In the genomic region with DNA sequence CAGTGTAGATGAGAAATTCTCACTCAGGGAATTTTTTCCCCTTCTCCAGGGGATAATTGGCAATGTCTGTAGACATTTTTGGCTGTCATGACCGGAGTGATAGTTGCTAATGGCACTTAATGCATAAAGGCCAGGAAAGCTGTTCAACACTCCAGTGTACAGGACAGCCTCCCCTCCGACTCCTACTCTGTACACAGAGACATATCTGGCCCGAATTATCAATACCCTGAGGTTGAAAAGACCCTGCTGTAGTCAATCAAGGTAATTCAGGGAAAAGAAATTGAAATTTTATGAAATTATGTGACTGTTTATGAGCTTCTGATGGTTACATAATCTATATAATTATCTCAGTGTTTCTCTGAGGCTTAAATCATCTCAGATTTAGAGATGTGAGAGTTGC, we compare ENCODE assay signal across 35 cellular contexts.
"Had no signal": no experiment of that assay in that cellular context is flagged by ENCODE, and none has a peak within 500 bp of the region (broad histone marks: within the 10 kb centered on the region; RNA-seq: fewer than 3 reads in every experiment).

No MANE protein-coding gene starts in this region.

- H3K4me3 ChIP-seq: MG63 had no signal

- H3K27me3 ChIP-seq: MG63 had no signal

- DNase-seq: Karpas-422, Kasumi-1, KBM-7, KG1, MG63, MM.1S, MV-4-11, NCI-H1048, NCI-H1092, NCI-H1092 treated with DMSO at 0.1 percent for 48 hours, NCI-H1105, NCI-H1105 treated with DMSO at 0.1 percent for 48 hours, NCI-H1417, NCI-H1417 treated with DMSO at 0.1 percent for 48 hours, NCI-H1436, NCI-H1436 treated with DMSO at 0.1 percent for 48 hours, NCI-H146, NCI-H1694, NCI-H1694 treated with DMSO at 0.1 percent for 48 hours, NCI-H187, NCI-H187 treated with DMSO at 0.1 percent for 48 hours, NCI-H1930, NCI-H2029, NCI-H2029 treated with DMSO at 0.1 percent for 48 hours, NCI-H2081, NCI-H2081 treated with DMSO at 0.1 percent for 48 hours, NCI-H2107, NCI-H2171, NCI-H2171 treated with DMSO at 0.1 percent for 48 hours, NCI-H2227 treated with DMSO at 0.1 percent for 48 hours, NCI-H226, NCI-H345, NCI-H446, NCI-H446 treated with DMSO at 0.1 percent for 48 hours had no signal

- H3K4me2 ChIP-seq: KMS-11 had no signal

- H3K36me3 ChIP-seq: MG63 had no signal

- H3K9me3 ChIP-seq: MG63 had no signal

- H3K27ac ChIP-seq: KMS-11 had no signal

- H3K9ac ChIP-seq: KMS-11 had no signal
